16 cellular contexts compared by ENCODE assay signal in genomic region chr11:68047437-68048290, GRCh38. TPM values are rescaled to one million over a fixed set of nuclear protein-coding genes. Genes with fewer than 3 reads are reported as not detected.
"Had no signal": no experiment of that assay in that cellular context is flagged by ENCODE, and none has a peak within 500 bp of the region (broad histone marks: within the 10 kb centered on the region; RNA-seq: fewer than 3 reads in every experiment).

No MANE protein-coding gene starts in this region.

- H3K4me1 Mint-ChIP-seq: activated naive CD8-positive, alpha-beta T cell treated with anti-CD3 and anti-CD28 coated beads, Interleukin-2, amount 50 U/mL, for 24 hours had no signal

- ATAC-seq: activated naive CD8-positive, alpha-beta T cell treated with anti-CD3 and anti-CD28 coated beads, Interleukin-2, amount 50 U/mL, for 24 hours; effector memory CD8-positive, alpha-beta T cell had no signal

- H3K36me3 ChIP-seq: cardiac muscle cell, neural progenitor cell had no signal

- H3K4me3 Mint-ChIP-seq: activated CD4-positive, alpha-beta memory T cell treated with anti-CD3 and anti-CD28 coated beads for 36 hours; activated naive CD8-positive, alpha-beta T cell treated with anti-CD3 and anti-CD28 coated beads, Interleukin-2, amount 50 U/mL, for 24 hours; activated T-helper 1 cell treated with anti-CD3 and anti-CD28 coated beads, Interleukin-12 subunit alpha, Interleukin-12 subunit beta, Interleukin-2, Interleukin-4 antibody, amounts not matched to agents 30 ng/mL and 10 ng/mL and 1 ng/mL, durations not matched to agents 14 hours and 24 hours and 36 hours; effector memory CD8-positive, alpha-beta T cell; neural progenitor cell had no signal

- H3K4me3 ChIP-seq: ascending aorta, cardiac muscle cell, hepatocyte, neural progenitor cell had no signal

- H3K9ac ChIP-seq: neural progenitor cell had no signal

- H3K27ac Mint-ChIP-seq: activated CD4-positive, alpha-beta memory T cell treated with anti-CD3 and anti-CD28 coated beads for 36 hours; activated naive CD8-positive, alpha-beta T cell treated with anti-CD3 and anti-CD28 coated beads, Interleukin-2, amount 50 U/mL, for 24 hours; activated T-helper 1 cell treated with anti-CD3 and anti-CD28 coated beads, Interleukin-12 subunit alpha, Interleukin-12 subunit beta, Interleukin-2, Interleukin-4 antibody, amounts not matched to agents 30 ng/mL and 10 ng/mL and 1 ng/mL, durations not matched to agents 14 hours and 24 hours and 36 hours had no signal

- H3K4me1 ChIP-seq: ascending aorta had no signal

- H3K27me3 Mint-ChIP-seq: activated CD4-positive, alpha-beta memory T cell treated with anti-CD3 and anti-CD28 coated beads for 36 hours; activated naive CD8-positive, alpha-beta T cell treated with anti-CD3 and anti-CD28 coated beads, Interleukin-2, amount 50 U/mL, for 24 hours; effector memory CD8-positive, alpha-beta T cell had no signal

- DNase-seq: activated CD4-positive, alpha-beta memory T cell treated with anti-CD3 and anti-CD28 coated beads for 36 hours; activated CD4-positive, CD25-positive, alpha-beta regulatory T cell treated with anti-CD3 and anti-CD28 coated beads, Interleukin-2, amount 50 U/mL, for 72 hours; activated CD8-positive, alpha-beta memory T cell treated with anti-CD3 and anti-CD28 coated beads, Interleukin-2, amount 50 U/mL, for 4 hours; activated naive CD4-positive, alpha-beta T cell; activated naive CD8-positive, alpha-beta T cell treated with anti-CD3 and anti-CD28 coated beads, Interleukin-2, amount 50 U/mL, for 24 hours; effector memory CD8-positive, alpha-beta T cell; kidney; midbrain; stimulated activated CD4-positive, alpha-beta T cell treated with anti-CD3 and anti-CD28 coated beads, Interleukin-2, amount 100 ng/mL, for 24 hours; stimulated activated naive CD4-positive, alpha-beta T cell treated with Interleukin-2 at 50 U/mL for 16 hours; T-helper 9 cell had no signal

- H3K27me3 ChIP-seq: ascending aorta, cardiac muscle cell, hepatocyte, neural progenitor cell had no signal

- H3K9me3 Mint-ChIP-seq: activated CD4-positive, alpha-beta memory T cell treated with anti-CD3 and anti-CD28 coated beads for 36 hours; activated naive CD8-positive, alpha-beta T cell treated with anti-CD3 and anti-CD28 coated beads, Interleukin-2, amount 50 U/mL, for 24 hours; activated T-helper 1 cell treated with anti-CD3 and anti-CD28 coated beads, Interleukin-12 subunit alpha, Interleukin-12 subunit beta, Interleukin-2, Interleukin-4 antibody, amounts not matched to agents 30 ng/mL and 10 ng/mL and 1 ng/mL, durations not matched to agents 14 hours and 24 hours and 36 hours; effector memory CD8-positive, alpha-beta T cell; neural progenitor cell had no signal

- H3K27ac ChIP-seq: cardiac muscle cell, hepatocyte, neural progenitor cell had no signal

- H3K9me3 ChIP-seq: ascending aorta had no signal

RNA-seq across cellular contexts. Expression of gene ALDH3B1, which starts 37.5 kb away (rescaled TPM):
- total RNA-seq: activated CD4-positive, alpha-beta memory T cell treated with anti-CD3 and anti-CD28 coated beads for 36 hours; activated T-helper 1 cell treated with anti-CD3 and anti-CD28 coated beads, Interleukin-12 subunit alpha, Interleukin-12 subunit beta, Interleukin-2, Interleukin-4 antibody, amounts not matched to agents 30 ng/mL and 10 ng/mL and 1 ng/mL, durations not matched to agents 14 hours and 24 hours and 36 hours had no signal
